Comparison of ENCODE assay signal across 23 cellular contexts in genomic region chr5:14655146-14655741, GRCh38.
"Had no signal": no experiment of that assay in that cellular context is flagged by ENCODE, and none has a peak within 500 bp of the region (broad histone marks: within the 10 kb centered on the region; RNA-seq: fewer than 3 reads in every experiment).

No MANE protein-coding gene starts in this region.

- ATAC-seq: gastroesophageal sphincter, left colon, lower lobe of right lung had no signal

- H3K36me3 Mint-ChIP-seq: mesothelial cell of epicardium had no signal

- H3K27me3 ChIP-seq: adrenal gland, gastroesophageal sphincter, right atrium auricular region, transverse colon had no signal

- H3K27ac ChIP-seq: adrenal gland, gastroesophageal sphincter, lower lobe of right lung, right atrium auricular region, skin epidermis, transverse colon had no signal

- DNase-seq: activated CD4-positive, alpha-beta T cell treated with anti-CD3 and anti-CD28 coated beads, Interleukin-2, amount 10 ng/mL, durations not matched to agents 24 days and 14 days; activated CD4-positive, CD25-positive, alpha-beta regulatory T cell; activated CD8-positive, alpha-beta memory T cell treated with anti-CD3 and anti-CD28 coated beads for 24 hours; activated naive CD4-positive, alpha-beta T cell treated with anti-CD3 and anti-CD28 coated beads for 36 hours; activated T-cell treated with anti-CD3 and anti-CD28 coated beads for 4 hours; adrenal gland; dermis blood vessel endothelial cell; endodermal cell; left colon; lower lobe of right lung; nephron progenitor cell; occipital lobe; stimulated activated CD4-positive, alpha-beta T cell treated with anti-CD3 and anti-CD28 coated beads, Interleukin-15, amount 100 ng/mL, for 24 hours; stimulated activated CD4-positive, alpha-beta T cell treated with anti-CD3 and anti-CD28 coated beads, Interleukin-4, amount 100 ng/mL, for 1 hour; stimulated activated naive CD4-positive, alpha-beta T cell; transverse colon had no signal

- H3K4me3 Mint-ChIP-seq: activated CD4-positive, alpha-beta T cell treated with anti-CD3 and anti-CD28 coated beads, Interleukin-2, amount 10 ng/mL, durations not matched to agents 24 days and 14 days; activated naive CD4-positive, alpha-beta T cell treated with anti-CD3 and anti-CD28 coated beads for 36 hours; endodermal cell; mesothelial cell of epicardium; nephron progenitor cell had no signal

- H3K36me3 ChIP-seq: adrenal gland, gastroesophageal sphincter, lower lobe of right lung, right atrium auricular region, transverse colon had no signal

- H3K27ac Mint-ChIP-seq: activated CD4-positive, alpha-beta T cell treated with anti-CD3 and anti-CD28 coated beads, Interleukin-2, amount 10 ng/mL, durations not matched to agents 24 days and 14 days; activated naive CD4-positive, alpha-beta T cell treated with anti-CD3 and anti-CD28 coated beads for 36 hours; endodermal cell; mesothelial cell of epicardium; nephron progenitor cell; progenitor cell of endocrine pancreas had no signal

- H3K4me1 ChIP-seq: adrenal gland, gastroesophageal sphincter, lower lobe of right lung, right atrium auricular region, transverse colon had no signal

- H3K4me3 ChIP-seq: adrenal gland, gastroesophageal sphincter, lower lobe of right lung, right atrium auricular region, skin epidermis, transverse colon had no signal

- H3K9me3 Mint-ChIP-seq: activated CD4-positive, alpha-beta T cell treated with anti-CD3 and anti-CD28 coated beads, Interleukin-2, amount 10 ng/mL, durations not matched to agents 24 days and 14 days; activated naive CD4-positive, alpha-beta T cell treated with anti-CD3 and anti-CD28 coated beads for 36 hours; endodermal cell; mesothelial cell of epicardium had no signal

- H3K9me3 ChIP-seq: adrenal gland, gastroesophageal sphincter, lower lobe of right lung, right atrium auricular region, transverse colon had no signal

- FAIRE-seq: islet of Langerhans, TTC549 had no signal

- H3K4me1 Mint-ChIP-seq: endodermal cell, mesothelial cell of epicardium, nephron progenitor cell had no signal
